Comparison of ENCODE assay signal across 20 cellular contexts in the genomic region with DNA sequence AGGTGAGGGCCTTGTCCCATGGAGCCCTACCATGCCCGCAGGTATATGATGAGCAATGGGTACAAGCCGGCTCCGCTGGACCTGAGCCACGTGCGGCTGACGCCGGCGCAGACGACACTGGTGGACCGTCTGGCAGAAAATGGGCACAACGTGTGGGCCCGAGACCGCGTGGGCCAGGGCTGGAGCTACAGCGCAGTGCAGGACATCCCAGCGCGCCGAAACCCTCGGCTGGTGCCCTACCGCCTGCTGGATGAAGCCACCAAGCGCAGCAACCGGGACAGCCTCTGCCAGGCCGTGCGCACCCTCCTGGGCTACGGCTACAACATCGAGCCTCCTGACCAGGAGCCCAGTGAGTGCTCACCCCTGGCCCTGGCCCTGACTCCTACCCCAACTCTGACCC. TPM values are rescaled to one million over a fixed set of nuclear protein-coding genes. Genes with fewer than 3 reads are reported as not detected.
DNase-seq lines count a peak whose midpoint lies in the region; ATAC-seq and TF ChIP-seq lines count a peak whose summit lies in the region.
"Had no signal": no experiment of that assay in that cellular context is flagged by ENCODE, and none has a peak within 500 bp of the region (broad histone marks: within the 10 kb centered on the region; RNA-seq: fewer than 3 reads in every experiment).

No MANE protein-coding gene starts in this region.

- 0 out of 2 replicates have a peak, but pooled peaks have one; percentile 49 for ATAC-seq in Panc1
- peak; percentile 44 for ATAC-seq in omental fat pad (ENCODE audit: low FRiP score)
- ATAC-seq in stimulated activated effector memory CD8-positive, alpha-beta T cell treated with anti-CD3 and anti-CD28 coated beads, Interleukin-12 subunit alpha, Interleukin-12 subunit beta, amount 100 ng/mL, for 72 hours = peak; percentile 14
- ATAC-seq in HG03460 (IDR thresholded peaks at IDR 0.05; ENCODE audit: unreplicated experiment) = no peak

- H3K27ac ChIP-seq in Panc1 (ENCODE audit: low read length) = no peak overlapping the region
- H3K27ac ChIP-seq: BLaER1 treated with 17β-estradiol and CSF1 and Interleukin-3, amounts not matched to agents 10 nM and 100 nM had no signal

- H3K9me3 ChIP-seq in Panc1 (ENCODE audit: control insufficient read depth, insufficient read depth, low read depth, low read length) = no peaks in the 10 kb centered on the region
- H3K9me3 ChIP-seq: BE2C had no signal

- peaks cover 58% of the 10 kb centered on the region for H3K36me3 Mint-ChIP-seq in stimulated activated effector memory CD8-positive, alpha-beta T cell treated with anti-CD3 and anti-CD28 coated beads, Interleukin-12 subunit alpha, Interleukin-12 subunit beta, amount 100 ng/mL, for 72 hours
- H3K36me3 Mint-ChIP-seq: CD14-positive monocyte; CD8-positive, alpha-beta memory T cell had no signal

- H3K4me3 ChIP-seq in Panc1 (ENCODE audit: low read depth in 2 of 2, low read length in 2 of 2) = no peak overlapping the region
- H3K4me3 ChIP-seq: BLaER1 treated with 17β-estradiol and CSF1 and Interleukin-3, amounts not matched to agents 10 nM and 100 nM had no signal

- CTCF ChIA-PET in Panc1 (lab: Charles Lee) = no interaction called here

- no peaks in the 10 kb centered on the region for H3K36me3 ChIP-seq in Panc1 (ENCODE audit: control insufficient read depth, insufficient read depth, low read length)
- H3K36me3 ChIP-seq: BE2C had no signal

- BruUV-seq in Panc1 (replicated peaks; lab: Mats Ljungman, UMichigan) = no TSS peak

- H3K27me3 ChIP-seq in Panc1 (ENCODE audit: control insufficient read depth, insufficient read depth, low read length) = no peaks in the 10 kb centered on the region
- H3K27me3 ChIP-seq: BLaER1 treated with 17β-estradiol and CSF1 and Interleukin-3, amounts not matched to agents 10 nM and 100 nM had no signal

- H3K27ac Mint-ChIP-seq in stimulated activated effector memory CD8-positive, alpha-beta T cell treated with anti-CD3 and anti-CD28 coated beads, Interleukin-12 subunit alpha, Interleukin-12 subunit beta, amount 100 ng/mL, for 72 hours = no peak overlapping the region
- H3K27ac Mint-ChIP-seq: CD14-positive monocyte; CD4-positive, alpha-beta T cell; CD8-positive, alpha-beta memory T cell had no signal

- no peak for DNase-seq in Panc1 (ENCODE audit: low read depth, low spot score)
- no peak for DNase-seq in omental fat pad (ENCODE audit: low spot score)
- no peak for DNase-seq in stimulated activated effector memory CD8-positive, alpha-beta T cell treated with anti-CD3 and anti-CD28 coated beads, Interleukin-12 subunit alpha, Interleukin-12 subunit beta, amount 100 ng/mL, for 72 hours (ENCODE audit: low spot score in 2 of 2)
- DNase-seq in 8988T = no peak
- no peak for DNase-seq in NAMALWA (ENCODE audit: low spot score)
- DNase-seq: ACHN; AML-193; BE2C; CD4-positive, alpha-beta T cell; CD8-positive, alpha-beta memory T cell; DMS 273 treated with DMSO at 0.1 percent for 48 hours; DMS79; EL; GF-D8; GOT3; H7; HCEC 1CT had no signal

- no peaks in the 10 kb centered on the region for H3K4me1 Mint-ChIP-seq in stimulated activated effector memory CD8-positive, alpha-beta T cell treated with anti-CD3 and anti-CD28 coated beads, Interleukin-12 subunit alpha, Interleukin-12 subunit beta, amount 100 ng/mL, for 72 hours
- H3K4me1 Mint-ChIP-seq: CD14-positive monocyte; CD8-positive, alpha-beta memory T cell had no signal

- H3K4me1 ChIP-seq in Panc1 (ENCODE audit: control insufficient read depth, insufficient read depth, low read length) = no peaks in the 10 kb centered on the region
- H3K4me1 ChIP-seq: BE2C had no signal

- no peaks in the 10 kb centered on the region for H3K9me3 Mint-ChIP-seq in stimulated activated effector memory CD8-positive, alpha-beta T cell treated with anti-CD3 and anti-CD28 coated beads, Interleukin-12 subunit alpha, Interleukin-12 subunit beta, amount 100 ng/mL, for 72 hours
- H3K9me3 Mint-ChIP-seq: CD4-positive, alpha-beta T cell had no signal

- POLR2A ChIA-PET in Panc1 (lab: Charles Lee) = no interaction called here

- no peak overlapping the region for H3K4me3 Mint-ChIP-seq in stimulated activated effector memory CD8-positive, alpha-beta T cell treated with anti-CD3 and anti-CD28 coated beads, Interleukin-12 subunit alpha, Interleukin-12 subunit beta, amount 100 ng/mL, for 72 hours
- H3K4me3 Mint-ChIP-seq: CD14-positive monocyte; CD4-positive, alpha-beta T cell; CD8-positive, alpha-beta memory T cell had no signal

- intact Hi-C loops in Panc1 (cut with micrococcal nuclease; ENCODE audit: unreplicated experiment) = no loop called here

- in situ Hi-C loops in Panc1 (cut with HindIII; ENCODE audit: low pct_unique_long_range_greater_than_20kb, low sequenced_read_pairs) = no loop called here

- TF ChIP-seq CTCF in Panc1 (IDR thresholded peaks at IDR 0.05) = no peak
- TF ChIP-seq CTCF in omental fat pad (IDR thresholded peaks at IDR 0.05) = no peak

RNA-seq across cellular contexts. Expression of a gene that starts 32.6 kb away (rescaled TPM):
- total RNA-seq in Panc1 (2021; ENCODE audit: unreplicated experiment) (34.2 TPM), omental fat pad (1 to 10 TPM; 1.9 to 3.6 (median 3.3) TPM)
- 87.1 TPM for polyA plus RNA-seq in Panc1 (2012; ENCODE audit: insufficient read length)

RNA-seq across cellular contexts. Expression of a gene that starts 40.0 kb away (rescaled TPM):
- total RNA-seq in Panc1 (2021; ENCODE audit: unreplicated experiment) (not detected), omental fat pad (10 to 100 TPM in 2 of 4 donors, 1 to 10 TPM in 2; 5.8 to 27.6 (median 8.9) TPM)
- not detected for polyA plus RNA-seq in Panc1 (2012; ENCODE audit: insufficient read length)
- polyA plus RNA-seq: CD8-positive, alpha-beta memory T cell had no signal
